In genomic region chrX:154547245-154548027, GRCh38 we compare ENCODE assay signal across 8 cellular contexts. TPM values are rescaled to one million over a fixed set of nuclear protein-coding genes. Genes with fewer than 3 reads are reported as not detected.
DNase-seq lines count a peak whose midpoint lies in the region; ATAC-seq and TF ChIP-seq lines count a peak whose summit lies in the region.

A gene with protein sequence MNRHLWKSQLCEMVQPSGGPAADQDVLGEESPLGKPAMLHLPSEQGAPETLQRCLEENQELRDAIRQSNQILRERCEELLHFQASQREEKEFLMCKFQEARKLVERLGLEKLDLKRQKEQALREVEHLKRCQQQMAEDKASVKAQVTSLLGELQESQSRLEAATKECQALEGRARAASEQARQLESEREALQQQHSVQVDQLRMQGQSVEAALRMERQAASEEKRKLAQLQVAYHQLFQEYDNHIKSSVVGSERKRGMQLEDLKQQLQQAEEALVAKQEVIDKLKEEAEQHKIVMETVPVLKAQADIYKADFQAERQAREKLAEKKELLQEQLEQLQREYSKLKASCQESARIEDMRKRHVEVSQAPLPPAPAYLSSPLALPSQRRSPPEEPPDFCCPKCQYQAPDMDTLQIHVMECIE (plus strand): TSS chrX:154547620. CDS start chrX:154552003, 4,383 bp downstream.

- POLR2A ChIA-PET in Panc1 (lab: Charles Lee): interaction anchor here (0.6 to 1.4 kb wide), 3 partner anchors 149 to 258 kb away, joined by 3 to 9 read pairs (median 5); partner anchors contain the start of genes MPP1 and RPL10

- TF ChIP-seq CTCF in Panc1 (IDR thresholded peaks at IDR 0.05): no peak

- H3K27me3 Mint-ChIP-seq in activated T-cell treated with anti-CD3 and anti-CD28 coated beads, Interleukin-2, amount 50 U/mL, for 4 hours (ENCODE audit: low read depth): no peaks in the 10 kb centered on the region

- H3K4me3 ChIP-seq in Panc1 (ENCODE audit: low read depth in 2 of 2, low read length in 2 of 2): peak within 1 kb of the TSS; percentile 77 to 98

- CTCF ChIA-PET in Panc1 (lab: Charles Lee): no interaction called here

- DNase-seq in DMS53 (lab: John Stamatoyannopoulos, UW): peak; percentile 96
- peak; percentile 59 for DNase-seq in KG1 (lab: John Stamatoyannopoulos, UW)
- DNase-seq in Panc1 (ENCODE audit: low read depth, low spot score): no peak
- peak; percentile 83 for DNase-seq in activated T-cell treated with anti-CD3 and anti-CD28 coated beads, Interleukin-2, amount 50 U/mL, for 4 hours
- peak; percentile 88 for DNase-seq in myocyte (ENCODE audit: low read depth)
- DNase-seq in stimulated activated CD8-positive, alpha-beta memory T cell treated with anti-CD3 and anti-CD28 coated beads, Interleukin-7, amount 100 ng/mL, for 4 hours (ENCODE audit: low read depth in 2 of 2): peak; percentile 77 to 83

- peak within 1 kb of the TSS; percentile 99 for H3K27ac ChIP-seq in Panc1 (ENCODE audit: low read length)

- no peaks in the 10 kb centered on the region for H3K27me3 ChIP-seq in Panc1 (ENCODE audit: control insufficient read depth, insufficient read depth, low read length)

- peaks cover 50% of the 10 kb centered on the region for H3K4me1 Mint-ChIP-seq in activated T-cell treated with anti-CD3 and anti-CD28 coated beads, Interleukin-2, amount 50 U/mL, for 4 hours (ENCODE audit: low read depth)

- H3K36me3 Mint-ChIP-seq in activated T-cell treated with anti-CD3 and anti-CD28 coated beads, Interleukin-2, amount 50 U/mL, for 4 hours (ENCODE audit: insufficient read depth): peaks cover 18% of the 10 kb centered on the region

- no peaks in the 10 kb centered on the region for H3K9me3 Mint-ChIP-seq in activated T-cell treated with anti-CD3 and anti-CD28 coated beads, Interleukin-2, amount 50 U/mL, for 4 hours

- H3K4me1 ChIP-seq in Panc1 (ENCODE audit: control insufficient read depth, insufficient read depth, low read length): peaks cover 45% of the 10 kb centered on the region

- peaks cover 8% of the 10 kb centered on the region for H3K36me3 ChIP-seq in Panc1 (ENCODE audit: control insufficient read depth, insufficient read depth, low read length)

- H3K4me3 Mint-ChIP-seq in activated T-cell treated with anti-CD3 and anti-CD28 coated beads, Interleukin-2, amount 50 U/mL, for 4 hours: peak within 1 kb of the TSS; percentile 99

- H3K9me3 ChIP-seq in Panc1 (ENCODE audit: control insufficient read depth, insufficient read depth, low read depth, low read length): no peaks in the 10 kb centered on the region

- intact Hi-C loops in Panc1 (cut with micrococcal nuclease; ENCODE audit: unreplicated experiment): no loop called here

- ATAC-seq in GM21723 (IDR thresholded peaks at IDR 0.05; ENCODE audit: unreplicated experiment): peak; percentile 82
- peak; percentile 89 for ATAC-seq in Panc1
- ATAC-seq in activated T-cell treated with anti-CD3 and anti-CD28 coated beads, Interleukin-2, amount 50 U/mL, for 4 hours: peak; percentile 81 to 85
- peak; percentile 93 for ATAC-seq in esophagus mucosa

- in situ Hi-C loops in Panc1 (cut with HindIII; ENCODE audit: low pct_unique_long_range_greater_than_20kb, low sequenced_read_pairs): no loop called here

- BruUV-seq in Panc1 (replicated peaks; lab: Mats Ljungman, UMichigan): no TSS peak

RNA-seq across cellular contexts. Expression of the gene that starts here (rescaled TPM):
- total RNA-seq in Panc1 (2021; ENCODE audit: unreplicated experiment) (76.3 TPM), esophagus mucosa (16.1 TPM), myocyte (13.3 and 14.0 TPM in 2 replicates)
- polyA plus RNA-seq in Panc1 (2012; ENCODE audit: insufficient read length): 104 TPM
- 10 to 100 TPM; 44.3 to 51.6 (median 45.3) TPM for total RNA-seq in activated T-cell treated with anti-CD3 and anti-CD28 coated beads, Interleukin-2, amount 50 U/mL, for 4 hours
- 24.0 TPM for polyA plus RNA-seq in myocyte (2012)
